ENCODE assay signal across 13 cellular contexts in genomic region chr11:67450796-67451657, GRCh38. TPM values are rescaled to one million over a fixed set of nuclear protein-coding genes. Genes with fewer than 3 reads are reported as not detected.
"Had no signal": no experiment of that assay in that cellular context is flagged by ENCODE, and none has a peak within 500 bp of the region (broad histone marks: within the 10 kb centered on the region; RNA-seq: fewer than 3 reads in every experiment).

No MANE protein-coding gene starts in this region.

- H3K4me3 ChIP-seq: lung, tibial nerve had no signal

- H3K9me3 Mint-ChIP-seq: naive B cell; T-helper 2 cell treated with Interferon-gamma antibody and Interleukin-4, amounts not matched to agents 5 μg/mL and 100 μg/mL, for 36 hours had no signal

- H3K36me3 ChIP-seq: brain microvascular endothelial cell, tibial nerve had no signal

- H3K27me3 Mint-ChIP-seq: activated naive CD8-positive, alpha-beta T cell; naive B cell had no signal

- H3K27ac Mint-ChIP-seq: activated CD8-positive, alpha-beta T cell treated with anti-CD3 and anti-CD28 coated beads, Interleukin-2, amount 10 ng/mL, durations not matched to agents 7 days and 5 days; activated naive CD8-positive, alpha-beta T cell; T-helper 2 cell treated with Interferon-gamma antibody and Interleukin-4, amounts not matched to agents 5 μg/mL and 100 μg/mL, for 36 hours had no signal

- H3K4me3 Mint-ChIP-seq: activated CD8-positive, alpha-beta T cell treated with anti-CD3 and anti-CD28 coated beads, Interleukin-2, amount 10 ng/mL, durations not matched to agents 7 days and 5 days; activated naive CD8-positive, alpha-beta T cell; T-helper 2 cell treated with Interferon-gamma antibody and Interleukin-4, amounts not matched to agents 5 μg/mL and 100 μg/mL, for 36 hours had no signal

- H3K27me3 ChIP-seq: brain microvascular endothelial cell, tibial nerve had no signal

- H3K27ac ChIP-seq: brain microvascular endothelial cell, psoas muscle, tibial nerve had no signal

- H3K36me3 Mint-ChIP-seq: activated naive CD8-positive, alpha-beta T cell; naive B cell had no signal

- DNase-seq: activated CD8-positive, alpha-beta T cell treated with anti-CD3 and anti-CD28 coated beads, Interleukin-2, amount 10 ng/mL, durations not matched to agents 7 days and 5 days; brain microvascular endothelial cell; left cardiac atrium; midbrain; naive B cell; psoas muscle; stimulated activated CD4-positive, alpha-beta T cell treated with anti-CD3 and anti-CD28 coated beads, Interleukin-4, amount 100 ng/mL, for 4 hours had no signal

- ATAC-seq: activated CD8-positive, alpha-beta T cell treated with anti-CD3 and anti-CD28 coated beads, Interleukin-2, amount 10 ng/mL, durations not matched to agents 7 days and 5 days had no signal

- H3K9me3 ChIP-seq: psoas muscle, tibial nerve had no signal

RNA-seq across cellular contexts. Expression of gene GPR152, which starts 1.5 kb away (rescaled TPM):
- total RNA-seq: activated CD8-positive, alpha-beta T cell treated with anti-CD3 and anti-CD28 coated beads, Interleukin-2, amount 10 ng/mL, durations not matched to agents 7 days and 5 days; glomerular endothelial cell; left cardiac atrium; lung; tibial nerve had no signal
- polyA plus RNA-seq: esophagus, psoas muscle had no signal
